8 cellular contexts compared by ENCODE assay signal in the genomic region with DNA sequence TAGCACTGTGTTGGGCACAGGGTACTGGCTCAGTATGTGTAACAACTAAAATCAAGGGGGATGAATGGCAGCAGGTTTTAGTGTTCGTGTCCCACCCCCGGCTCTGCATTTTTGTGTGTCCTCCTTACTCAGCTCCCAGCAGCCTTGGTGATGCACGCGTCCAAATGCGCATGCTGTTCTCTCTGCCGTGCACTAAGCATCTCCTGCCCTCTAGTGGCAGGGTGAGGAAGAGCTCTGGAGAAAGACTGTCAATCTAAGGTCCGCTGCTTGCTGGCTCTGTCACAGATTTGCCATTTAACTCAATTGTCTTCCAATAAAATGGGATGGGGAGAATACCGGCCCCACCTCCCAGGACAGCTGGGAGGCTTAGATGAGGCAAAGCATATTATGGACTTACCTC.
DNase-seq lines count a peak whose midpoint lies in the region; ATAC-seq, FAIRE-seq and TF ChIP-seq lines count a peak whose summit lies in the region.

No MANE protein-coding gene starts in this region.

- H3K27ac Mint-ChIP-seq in CD8-positive, alpha-beta T cell = no peak overlapping the region
- H3K27ac Mint-ChIP-seq in activated CD4-positive, alpha-beta memory T cell treated with anti-CD3 and anti-CD28 coated beads for 36 hours = no peak overlapping the region

- POLR2A ChIA-PET in CD8-positive, alpha-beta T cell (lab: Charles Lee) = no interaction called here
- POLR2A ChIA-PET in activated CD4-positive, alpha-beta memory T cell treated with anti-CD3 and anti-CD28 coated beads for 36 hours (lab: Charles Lee) = no interaction called here
- POLR2A ChIA-PET in HepG2 (lab: Yijun Ruan, JAX) = interaction anchor here (1.0 to 1.5 kb wide), 3 partner anchors 11 to 244 kb away, joined by 3 to 4 read pairs (median 3); partner anchors contain the start of genes MAN2B2 and WFS1

- H3K36me3 ChIP-seq in CD8-positive, alpha-beta T cell (ENCODE audit: insufficient read depth, low read length) = no peaks in the 10 kb centered on the region
- H3K36me3 ChIP-seq in HepG2 (replicated peaks in 1 of 2; ENCODE audit: control insufficient read depth in 1 of 2, insufficient read depth in 2 of 2, low read length in 2 of 2) = no peaks in the 10 kb centered on the region
- H3K36me3 ChIP-seq in neuronal stem cell (replicated peaks in 1 of 2; ENCODE audit: control insufficient read depth in 2 of 2, insufficient read depth in 2 of 2, low read length in 2 of 2) = no peaks in the 10 kb centered on the region

- peaks cover 2% of the 10 kb centered on the region for H3K9me3 Mint-ChIP-seq in CD8-positive, alpha-beta T cell
- no peaks in the 10 kb centered on the region for H3K9me3 Mint-ChIP-seq in activated CD4-positive, alpha-beta memory T cell treated with anti-CD3 and anti-CD28 coated beads for 36 hours

- H3K4me1 ChIP-seq in CD8-positive, alpha-beta T cell (ENCODE audit: insufficient read depth, low read length) = no peaks in the 10 kb centered on the region
- H3K4me1 ChIP-seq in HepG2 (ENCODE audit: insufficient read depth, low read length) = peaks cover 43% of the 10 kb centered on the region
- H3K4me1 ChIP-seq in neuronal stem cell (ENCODE audit: control insufficient read depth in 2 of 2, insufficient read depth in 1 of 2, low read depth in 1 of 2, low read length in 2 of 2) = peaks cover 0 to 2% of the 10 kb centered on the region in 2 donors

- no peak for TF ChIP-seq EP300 in HepG2 (IDR thresholded peaks at IDR 0.05; ENCODE audit: low read depth in 2 of 2, low read length in 2 of 2)
- no peak for TF ChIP-seq EP300 in HepG2 (CRISPR knock-in tag; IDR thresholded peaks at IDR 0.05; ENCODE audit: borderline replicate concordance)

- H4K91ac ChIP-seq in neuronal stem cell (ENCODE audit: low read depth, low read length, poor library complexity) = no peak overlapping the region

- no peak overlapping the region for H2BK120ac ChIP-seq in neuronal stem cell (ENCODE audit: low read depth, low read length)

- H3K9ac ChIP-seq in HepG2 (ENCODE audit: insufficient read depth, low read depth, low read length) (no peak overlapping the region), neuronal stem cell (ENCODE audit: low read depth, low read length, poor library complexity) (no peak overlapping the region)

- H3K79me1 ChIP-seq in neuronal stem cell (ENCODE audit: low read depth, low read length) = no peaks in the 10 kb centered on the region

- peak; percentile 63 for FAIRE-seq in HepG2 (lab: Jason Lieb, UNC)

- CTCF ChIA-PET in CD8-positive, alpha-beta T cell (lab: Charles Lee) = interaction anchor here (0.9 to 12.1 kb wide), 7 partner anchors 11 to 194 kb away, joined by 3 to 336 read pairs (median 5); no protein-coding TSS in a partner anchor
- CTCF ChIA-PET in activated CD4-positive, alpha-beta memory T cell treated with anti-CD3 and anti-CD28 coated beads for 36 hours (lab: Charles Lee) = interaction anchor here (0.7 to 15.2 kb wide), 26 partner anchors 8 to 332 kb away, joined by 3 to 505 read pairs (median 4); partner anchors contain the start of genes JAKMIP1 and WFS1
- CTCF ChIA-PET in HepG2 (lab: Yijun Ruan, JAX; ENCODE audit: low intra/inter-chr PET ratio, low total read pairs) = interaction anchor here (0.6 to 7.9 kb wide), 5 partner anchors 13 to 80 kb away, joined by 3 to 66 read pairs (median 4); no protein-coding TSS in a partner anchor

- H3K27me3 ChIP-seq in CD8-positive, alpha-beta T cell (ENCODE audit: insufficient read depth, low read length) = no peaks in the 10 kb centered on the region
- H3K27me3 ChIP-seq in HepG2 (ENCODE audit: control insufficient read depth in 1 of 2, insufficient read depth in 2 of 2, low read length in 2 of 2) (peaks cover 0 to 18% of the 10 kb centered on the region in 2 experiments), neuronal stem cell (ENCODE audit: control insufficient read depth in 3 of 3, insufficient read depth in 3 of 3, low read depth in 1 of 3, low read length in 3 of 3) (peaks cover 0 to 17% (median 0%) of the 10 kb centered on the region in 3 experiments)

- H3K4me2 ChIP-seq in HepG2 (ENCODE audit: low read depth, low read length) (no peak overlapping the region), neuronal stem cell (ENCODE audit: insufficient read depth, low read length, poor library complexity, severe bottlenecking) (no peak overlapping the region)

- H2AFZ ChIP-seq in HepG2 (ENCODE audit: low read length) (no peak overlapping the region), neuronal stem cell (ENCODE audit: low read length) (no peak overlapping the region)

- DNase-seq in CD8-positive, alpha-beta T cell = no peak
- DNase-seq in H4 (ENCODE audit: low spot score) (peak; percentile 49), HepG2 (ENCODE audit: low spot score) (peak; percentile 66), neuronal stem cell (ENCODE audit: low spot score) (no peak)
- peak; percentile 48 for DNase-seq in activated CD4-positive, alpha-beta memory T cell treated with anti-CD3 and anti-CD28 coated beads for 36 hours

- TF ChIP-seq RAD21 in HepG2 (CRISPR knock-in tag; IDR thresholded peaks at IDR 0.05) = peak; percentile 68

- H3K36me3 Mint-ChIP-seq in CD8-positive, alpha-beta T cell = no peaks in the 10 kb centered on the region
- H3K36me3 Mint-ChIP-seq in activated CD4-positive, alpha-beta memory T cell treated with anti-CD3 and anti-CD28 coated beads for 36 hours = no peaks in the 10 kb centered on the region

- H3K4me3 Mint-ChIP-seq in CD8-positive, alpha-beta T cell = no peak overlapping the region
- H3K4me3 Mint-ChIP-seq in activated CD4-positive, alpha-beta memory T cell treated with anti-CD3 and anti-CD28 coated beads for 36 hours = no peak overlapping the region

- no peak overlapping the region for H2BK5ac ChIP-seq in neuronal stem cell (ENCODE audit: low read length)

- H2AK5ac ChIP-seq in neuronal stem cell (ENCODE audit: low read depth, low read length) = no peak overlapping the region

- in situ Hi-C loops in HepG2 (cut with HindIII; ENCODE audit: extremely low pct_ligation_motif_present, low pct_unique_long_range_greater_than_20kb) = loop anchor here (10.0 kb wide), 1 partner anchor 214 kb away; no protein-coding TSS in a partner anchor

- no peak overlapping the region for H3K4me3 ChIP-seq in CD8-positive, alpha-beta T cell (ENCODE audit: low read depth, low read length)
- H3K4me3 ChIP-seq in HepG2 (replicated peaks in 1 of 3; ENCODE audit: insufficient read depth in 1 of 3, low read depth in 2 of 3, low read length in 3 of 3) (no peak overlapping the region), neuronal stem cell (ENCODE audit: low read length in 2 of 2) (no peak overlapping the region)

- TF ChIP-seq POLR2A in HepG2 (IDR thresholded peaks at IDR 0.05; ENCODE audit: insufficient read depth in 1 of 2, low read depth in 2 of 2, low read length in 2 of 2) = no peak

- 25% methylated on average over 8 of the region's 8 CpGs for WGBS in HepG2 (ENCODE audit: low lambda C conversion rate)
- no CpG with 5 or more reads among the region's 8 CpGs for WGBS in neuronal stem cell (ENCODE audit: extremely low coverage in 2 of 2, insufficient read length in 2 of 2, insufficient replicate concordance in 1 of 2), 2 donors

- H3K4me1 Mint-ChIP-seq in CD8-positive, alpha-beta T cell (ENCODE audit: low read depth) = no peaks in the 10 kb centered on the region
- no peaks in the 10 kb centered on the region for H3K4me1 Mint-ChIP-seq in activated CD4-positive, alpha-beta memory T cell treated with anti-CD3 and anti-CD28 coated beads for 36 hours (ENCODE audit: low read depth)

- peak; percentile 28 for TF ChIP-seq CTCF in CD8-positive, alpha-beta T cell (IDR thresholded peaks at IDR 0.05)
- TF ChIP-seq CTCF in HepG2 (CRISPR knock-in tag; IDR thresholded peaks at IDR 0.05) = peak; percentile 84

- no peak for ATAC-seq in CD8-positive, alpha-beta T cell
- peak; percentile 43 for ATAC-seq in HepG2
- ATAC-seq in GM19023 (IDR thresholded peaks at IDR 0.05; ENCODE audit: unreplicated experiment) = no peak
- ATAC-seq in GM19035 (IDR thresholded peaks at IDR 0.05; ENCODE audit: unreplicated experiment) = no peak
- no peak for ATAC-seq in HG03097 (IDR thresholded peaks at IDR 0.05; ENCODE audit: low FRiP score, unreplicated experiment)

- no peak overlapping the region for H4K8ac ChIP-seq in neuronal stem cell (ENCODE audit: low read depth, low read length)

- H3K27me3 Mint-ChIP-seq in CD8-positive, alpha-beta T cell (ENCODE audit: low read depth) = peaks cover 28% of the 10 kb centered on the region
- peaks cover 26% of the 10 kb centered on the region for H3K27me3 Mint-ChIP-seq in activated CD4-positive, alpha-beta memory T cell treated with anti-CD3 and anti-CD28 coated beads for 36 hours

- intact Hi-C loops in CD8-positive, alpha-beta T cell (cut with DNase I, micrococcal nuclease) = no loop called here
- intact Hi-C loops in activated CD4-positive, alpha-beta memory T cell treated with anti-CD3 and anti-CD28 coated beads for 36 hours (cut with micrococcal nuclease) = loop anchor here (2.0 kb wide), 1 partner anchor 216 kb away; no protein-coding TSS in a partner anchor
- intact Hi-C loops in HepG2 (cut with micrococcal nuclease; ENCODE audit: unreplicated experiment) = no loop called here

- no peaks in the 10 kb centered on the region for H4K20me1 ChIP-seq in HepG2 (ENCODE audit: insufficient read depth, low read length)

- no peak overlapping the region for H3K14ac ChIP-seq in neuronal stem cell (ENCODE audit: low read length)

- no peak overlapping the region for H3K18ac ChIP-seq in neuronal stem cell (ENCODE audit: low read length)

- no peak overlapping the region for H2BK12ac ChIP-seq in neuronal stem cell (ENCODE audit: low read length)

- no peak overlapping the region for H3K27ac ChIP-seq in CD8-positive, alpha-beta T cell (ENCODE audit: low read depth, low read length)
- H3K27ac ChIP-seq in HepG2 (ENCODE audit: extremely low read length, insufficient read depth, low read length) = no peak overlapping the region
- H3K27ac ChIP-seq in neuronal stem cell (replicated peaks; ENCODE audit: low read length) = no peak overlapping the region

- no peak overlapping the region for H3K4ac ChIP-seq in neuronal stem cell (ENCODE audit: low read length)

- no peaks in the 10 kb centered on the region for H3K79me2 ChIP-seq in HepG2 (ENCODE audit: insufficient read depth, low read length)

- H2BK15ac ChIP-seq in neuronal stem cell (ENCODE audit: low read length) = no peak overlapping the region

- H3K9me3 ChIP-seq in CD8-positive, alpha-beta T cell (ENCODE audit: low read length) = no peaks in the 10 kb centered on the region
- H3K9me3 ChIP-seq in HepG2 (ENCODE audit: low read length) (no peaks in the 10 kb centered on the region), neuronal stem cell (replicated peaks in 1 of 2; ENCODE audit: control insufficient read depth in 2 of 2, insufficient read depth in 1 of 2, low read depth in 1 of 2, low read length in 2 of 2) (peaks cover 3 to 6% of the 10 kb centered on the region in 2 donors)

- no peak overlapping the region for H3K23ac ChIP-seq in neuronal stem cell (ENCODE audit: low read depth, low read length, poor library complexity)

- BruUV-seq in HepG2 (replicated peaks; lab: Mats Ljungman, UMichigan) = no TSS peak

TF ChIP-seq in HepG2, 621 proteins besides CTCF, POLR2A, EP300 and RAD21 (continues in another document):
- no peak for TF ChIP-seq ZNF17 (CRISPR knock-in tag; IDR thresholded peaks at IDR 0.05)
- TF ChIP-seq KDM1A (CRISPR knock-in tag; IDR thresholded peaks at IDR 0.05) = 0 out of 2 replicates have a peak, but pooled peaks have one; percentile 40

Comparison
In these comparisons a context has a peak if more than half of its experiments do, and no peak if none do; other contexts are left out.
1. DNase-seq: peak in H4 (single experiment), activated CD4-positive, alpha-beta memory T cell treated with anti-CD3 and anti-CD28 coated beads for 36 hours (single experiment) and HepG2 (single experiment); none in CD8-positive, alpha-beta T cell (0 of 7) and neuronal stem cell (single experiment).